In genomic region chr3:138467905-138468304, GRCh38 we compare ENCODE assay signal across 30 cellular contexts. TPM values are rescaled to one million over a fixed set of nuclear protein-coding genes. Genes with fewer than 3 reads are reported as not detected.
"Had no signal": no experiment of that assay in that cellular context is flagged by ENCODE, and none has a peak within 500 bp of the region (broad histone marks: within the 10 kb centered on the region; RNA-seq: fewer than 3 reads in every experiment).

No MANE protein-coding gene starts in this region.

- H3K27ac Mint-ChIP-seq: activated CD4-positive, alpha-beta memory T cell treated with anti-CD3 and anti-CD28 coated beads for 36 hours; activated CD4-positive, alpha-beta T cell treated with anti-CD3 and anti-CD28 coated beads for 36 hours; activated CD4-positive, alpha-beta T cell treated with anti-CD3 and anti-CD28 coated beads, Interleukin-2, amount 10 ng/mL, durations not matched to agents 24 days and 14 days; activated CD8-positive, alpha-beta memory T cell treated with anti-CD3 and anti-CD28 coated beads, Interleukin-2, amount 10 ng/mL, durations not matched to agents 7 days and 5 days; activated CD8-positive, alpha-beta T cell treated with anti-CD3 and anti-CD28 coated beads, Interleukin-2, amount 10 ng/mL, durations not matched to agents 7 days and 5 days; activated naive CD4-positive, alpha-beta T cell treated with anti-CD3 and anti-CD28 coated beads for 36 hours; activated naive CD4-positive, alpha-beta T cell treated with anti-CD3 and anti-CD28 coated beads, Interleukin-2, amount 50 U/mL, for 24 hours; activated naive CD8-positive, alpha-beta T cell treated with anti-CD3 and anti-CD28 coated beads for 36 hours; activated naive CD8-positive, alpha-beta T cell treated with anti-CD3 and anti-CD28 coated beads, Interleukin-2, amount 50 U/mL, for 24 hours; activated T-helper 1 cell treated with anti-CD3 and anti-CD28 coated beads, Interleukin-12 subunit alpha, Interleukin-12 subunit beta, Interleukin-2, Interleukin-4 antibody, amounts not matched to agents 30 ng/mL and 10 ng/mL and 1 ng/mL, durations not matched to agents 14 hours and 24 hours and 36 hours; activated T-helper 2 cell treated with anti-CD3 and anti-CD28 coated beads, Interferon-gamma antibody, Interleukin-2, Interleukin-4, amounts not matched to agents 10 μg/mL and 5 μg/mL and 100 μg/mL, durations not matched to agents 14 hours and 24 hours and 36 hours; endodermal cell had no signal

- H3K36me3 Mint-ChIP-seq: activated CD4-positive, alpha-beta memory T cell treated with anti-CD3 and anti-CD28 coated beads for 36 hours; activated CD8-positive, alpha-beta memory T cell treated with anti-CD3 and anti-CD28 coated beads, Interleukin-2, amount 10 ng/mL, durations not matched to agents 7 days and 5 days; activated naive CD4-positive, alpha-beta T cell treated with anti-CD3 and anti-CD28 coated beads, Interleukin-2, amount 50 U/mL, for 24 hours; activated naive CD8-positive, alpha-beta T cell treated with anti-CD3 and anti-CD28 coated beads for 36 hours had no signal

- ATAC-seq: activated CD4-positive, alpha-beta T cell treated with anti-CD3 and anti-CD28 coated beads for 36 hours; activated CD8-positive, alpha-beta memory T cell treated with anti-CD3 and anti-CD28 coated beads, Interleukin-2, amount 10 ng/mL, durations not matched to agents 7 days and 5 days; activated CD8-positive, alpha-beta T cell treated with anti-CD3 and anti-CD28 coated beads, Interleukin-2, amount 10 ng/mL, durations not matched to agents 7 days and 5 days; activated naive CD8-positive, alpha-beta T cell treated with anti-CD3 and anti-CD28 coated beads, Interleukin-2, amount 50 U/mL, for 24 hours; body of pancreas; esophagus mucosa; foreskin keratinocyte; gastroesophageal sphincter had no signal

- H3K36me3 ChIP-seq: adrenal gland, colonic mucosa, gastroesophageal sphincter had no signal

- H3K27ac ChIP-seq: adrenal gland, body of pancreas, colonic mucosa, foreskin keratinocyte, gastroesophageal sphincter had no signal

- H3K4me3 ChIP-seq: adrenal gland, body of pancreas, colonic mucosa, gastroesophageal sphincter had no signal

- H3K9me3 ChIP-seq: adrenal gland, body of pancreas, colonic mucosa, gastroesophageal sphincter had no signal

- H3K9me3 Mint-ChIP-seq: activated CD4-positive, alpha-beta memory T cell treated with anti-CD3 and anti-CD28 coated beads for 36 hours; activated CD4-positive, alpha-beta T cell treated with anti-CD3 and anti-CD28 coated beads, Interleukin-2, amount 10 ng/mL, durations not matched to agents 24 days and 14 days; activated naive CD4-positive, alpha-beta T cell treated with anti-CD3 and anti-CD28 coated beads for 36 hours; activated naive CD4-positive, alpha-beta T cell treated with anti-CD3 and anti-CD28 coated beads, Interleukin-2, amount 50 U/mL, for 24 hours; activated naive CD8-positive, alpha-beta T cell treated with anti-CD3 and anti-CD28 coated beads for 36 hours; activated naive CD8-positive, alpha-beta T cell treated with anti-CD3 and anti-CD28 coated beads, Interleukin-2, amount 50 U/mL, for 24 hours; activated T-helper 1 cell treated with anti-CD3 and anti-CD28 coated beads, Interleukin-12 subunit alpha, Interleukin-12 subunit beta, Interleukin-2, Interleukin-4 antibody, amounts not matched to agents 30 ng/mL and 10 ng/mL and 1 ng/mL, durations not matched to agents 14 hours and 24 hours and 36 hours; activated T-helper 2 cell treated with anti-CD3 and anti-CD28 coated beads, Interferon-gamma antibody, Interleukin-2, Interleukin-4, amounts not matched to agents 10 μg/mL and 5 μg/mL and 100 μg/mL, durations not matched to agents 14 hours and 24 hours and 36 hours; endodermal cell had no signal

- H3K4me1 Mint-ChIP-seq: activated CD4-positive, alpha-beta T cell treated with anti-CD3 and anti-CD28 coated beads for 36 hours; activated CD4-positive, alpha-beta T cell treated with anti-CD3 and anti-CD28 coated beads, Interleukin-2, amount 10 ng/mL, durations not matched to agents 24 days and 14 days; activated CD8-positive, alpha-beta memory T cell treated with anti-CD3 and anti-CD28 coated beads, Interleukin-2, amount 10 ng/mL, durations not matched to agents 7 days and 5 days; activated naive CD4-positive, alpha-beta T cell treated with anti-CD3 and anti-CD28 coated beads, Interleukin-2, amount 50 U/mL, for 24 hours; activated naive CD8-positive, alpha-beta T cell treated with anti-CD3 and anti-CD28 coated beads for 36 hours; activated naive CD8-positive, alpha-beta T cell treated with anti-CD3 and anti-CD28 coated beads, Interleukin-2, amount 50 U/mL, for 24 hours; endodermal cell had no signal

- H3K27me3 ChIP-seq: adrenal gland, body of pancreas, colonic mucosa, foreskin keratinocyte had no signal

- H3K4me1 ChIP-seq: adrenal gland, body of pancreas, colonic mucosa, foreskin keratinocyte, gastroesophageal sphincter had no signal

- H3K4me3 Mint-ChIP-seq: activated CD4-positive, alpha-beta memory T cell treated with anti-CD3 and anti-CD28 coated beads for 36 hours; activated CD4-positive, alpha-beta T cell treated with anti-CD3 and anti-CD28 coated beads for 36 hours; activated CD4-positive, alpha-beta T cell treated with anti-CD3 and anti-CD28 coated beads, Interleukin-2, amount 10 ng/mL, durations not matched to agents 24 days and 14 days; activated CD8-positive, alpha-beta memory T cell treated with anti-CD3 and anti-CD28 coated beads, Interleukin-2, amount 10 ng/mL, durations not matched to agents 7 days and 5 days; activated CD8-positive, alpha-beta T cell treated with anti-CD3 and anti-CD28 coated beads, Interleukin-2, amount 10 ng/mL, durations not matched to agents 7 days and 5 days; activated naive CD4-positive, alpha-beta T cell treated with anti-CD3 and anti-CD28 coated beads for 36 hours; activated naive CD4-positive, alpha-beta T cell treated with anti-CD3 and anti-CD28 coated beads, Interleukin-2, amount 50 U/mL, for 24 hours; activated naive CD8-positive, alpha-beta T cell treated with anti-CD3 and anti-CD28 coated beads for 36 hours; activated naive CD8-positive, alpha-beta T cell treated with anti-CD3 and anti-CD28 coated beads, Interleukin-2, amount 50 U/mL, for 24 hours; activated T-helper 1 cell treated with anti-CD3 and anti-CD28 coated beads, Interleukin-12 subunit alpha, Interleukin-12 subunit beta, Interleukin-2, Interleukin-4 antibody, amounts not matched to agents 30 ng/mL and 10 ng/mL and 1 ng/mL, durations not matched to agents 14 hours and 24 hours and 36 hours; endodermal cell had no signal

- H3K27me3 Mint-ChIP-seq: activated CD4-positive, alpha-beta memory T cell treated with anti-CD3 and anti-CD28 coated beads for 36 hours; activated CD4-positive, alpha-beta T cell treated with anti-CD3 and anti-CD28 coated beads, Interleukin-2, amount 10 ng/mL, durations not matched to agents 24 days and 14 days had no signal

- DNase-seq: activated CD4-positive, alpha-beta memory T cell treated with anti-CD3 and anti-CD28 coated beads for 36 hours; activated CD4-positive, alpha-beta T cell treated with anti-CD3 and anti-CD28 coated beads for 36 hours; activated CD4-positive, alpha-beta T cell treated with anti-CD3 and anti-CD28 coated beads, Interleukin-2, amount 10 ng/mL, durations not matched to agents 24 days and 14 days; activated CD4-positive, CD25-positive, alpha-beta regulatory T cell; activated CD4-positive, CD25-positive, alpha-beta regulatory T cell treated with anti-CD3 and anti-CD28 coated beads, Interleukin-2, amount 50 U/mL, for 72 hours; activated CD8-positive, alpha-beta memory T cell treated with anti-CD3 and anti-CD28 coated beads, Interleukin-2, amount 50 U/mL, for 4 hours; activated CD8-positive, alpha-beta T cell treated with anti-CD3 and anti-CD28 coated beads, Interleukin-2, amount 10 ng/mL, durations not matched to agents 7 days and 5 days; activated effector memory CD4-positive, alpha-beta T cell treated with anti-CD3 and anti-CD28 coated beads, Interleukin-2, amount 50 U/mL, for 16 hours; activated naive CD4-positive, alpha-beta T cell treated with anti-CD3 and anti-CD28 coated beads for 36 hours; activated naive CD8-positive, alpha-beta T cell treated with anti-CD3 and anti-CD28 coated beads for 36 hours; activated naive CD8-positive, alpha-beta T cell treated with anti-CD3 and anti-CD28 coated beads, Interleukin-2, amount 50 U/mL, for 24 hours; activated T-cell treated with anti-CD3 and anti-CD28 coated beads, Interleukin-2, amount 50 U/mL, for 1 hour; activated T-cell treated with anti-CD3 and anti-CD28 coated beads, Interleukin-2, amount 50 U/mL, for 48 hours; amygdala; caudate nucleus; cerebellar nuclear complex; colonic mucosa; effector memory CD4-positive, alpha-beta T cell; endodermal cell; foreskin keratinocyte; T-helper 2 cell had no signal

RNA-seq across cellular contexts. Expression of gene ESYT3, which starts 33.5 kb away (rescaled TPM):
- total RNA-seq: glomerular endothelial cell had no signal
